1 cellular context compared by ENCODE assay signal in the genomic region with DNA sequence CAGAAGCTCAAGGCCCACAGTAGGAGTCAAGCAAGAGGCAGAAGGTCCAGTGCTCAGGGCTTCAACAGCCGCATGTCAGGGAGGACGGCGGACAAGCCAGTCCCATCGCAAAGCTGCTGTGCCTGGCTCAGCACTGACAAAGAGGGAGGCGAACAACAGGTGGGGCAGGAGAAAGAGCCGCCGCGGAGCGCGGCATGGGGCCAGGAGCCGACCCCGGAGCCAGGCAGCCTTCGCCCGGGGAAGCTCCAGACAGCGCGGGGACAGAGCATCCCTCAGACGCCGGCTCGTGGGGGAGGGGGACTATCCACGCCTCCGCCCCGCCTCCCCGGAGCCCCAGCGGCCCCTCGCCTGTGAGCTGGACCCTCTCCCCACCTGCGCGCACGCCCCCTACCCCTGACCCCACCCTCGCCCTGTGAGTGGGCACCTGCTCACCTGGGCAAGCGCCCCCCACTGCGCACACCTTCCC.
TF ChIP-seq lines count a peak whose summit lies in the region.

No MANE protein-coding gene starts in this region.

TF ChIP-seq in SK-N-SH treated with all-trans-retinoic acid at 6 μM for 48 hours, 23 proteins besides CTCF, POLR2A, EP300 and RAD21 (continued from another document):
- no peak for TF ChIP-seq CREB5 (CRISPR knock-in tag; IDR thresholded peaks at IDR 0.05; ENCODE audit: low read depth)
- no peak for TF ChIP-seq ZNF565 (CRISPR knock-in tag; conservative IDR thresholded peaks at IDR 0.05; ENCODE audit: low read depth)
- no peak for TF ChIP-seq ZNF8 (CRISPR knock-in tag; IDR thresholded peaks at IDR 0.05)
- TF ChIP-seq TCF4 (CRISPR knock-in tag; IDR thresholded peaks at IDR 0.05; ENCODE audit: borderline replicate concordance): no peak
- no peak for TF ChIP-seq GLIS3 (CRISPR knock-in tag; IDR thresholded peaks at IDR 0.05)
- TF ChIP-seq SNAI2 (CRISPR knock-in tag; IDR thresholded peaks at IDR 0.05): no peak
- TF ChIP-seq ISL1 (CRISPR knock-in tag; IDR thresholded peaks at IDR 0.05): no peak
- TF ChIP-seq ESRRG (CRISPR knock-in tag; IDR thresholded peaks at IDR 0.05): no peak
- no peak for TF ChIP-seq ZFP3 (CRISPR knock-in tag; IDR thresholded peaks at IDR 0.05)
- TF ChIP-seq ZC3H10 (CRISPR knock-in tag; IDR thresholded peaks at IDR 0.05): no peak
